In the genomic region with DNA sequence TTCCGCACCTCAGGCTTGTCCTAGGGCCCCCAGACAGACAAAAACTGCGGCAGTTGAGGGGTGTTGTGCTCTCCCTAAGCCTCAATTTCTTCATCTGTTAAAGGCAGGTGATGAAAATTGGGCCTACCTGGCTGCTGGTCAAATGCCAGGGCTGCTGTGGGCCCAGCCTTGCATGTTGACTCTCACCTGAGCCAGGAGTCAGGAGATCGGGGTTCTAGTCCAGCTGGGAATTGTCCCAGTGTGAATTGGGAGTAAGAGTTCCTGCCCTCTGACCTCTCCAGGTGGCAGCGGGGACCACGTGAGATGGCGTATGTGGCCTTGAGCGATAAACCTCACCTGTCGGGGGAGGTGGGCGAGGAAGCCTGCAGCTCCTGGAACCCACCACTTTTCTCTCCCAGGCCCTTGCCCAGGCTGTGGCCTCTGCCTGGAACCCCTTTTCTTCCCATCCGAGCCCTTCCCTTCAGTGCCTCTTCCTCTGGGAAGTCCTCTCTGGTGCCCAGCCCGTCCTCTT, we compare ENCODE assay signal across 9 cellular contexts.
DNase-seq lines count a peak whose midpoint lies in the region; ATAC-seq, FAIRE-seq and TF ChIP-seq lines count a peak whose summit lies in the region.
"Had no signal": no experiment of that assay in that cellular context is flagged by ENCODE, and none has a peak within 500 bp of the region (broad histone marks: within the 10 kb centered on the region; RNA-seq: fewer than 3 reads in every experiment).

No MANE protein-coding gene starts in this region.

- no peaks in the 10 kb centered on the region for H4K20me1 ChIP-seq in keratinocyte (ENCODE audit: control insufficient read depth, extremely low read depth, insufficient read depth, low read length)

- H3K36me3 ChIP-seq in keratinocyte (ENCODE audit: control insufficient read depth in 2 of 2, extremely low read depth in 1 of 2, insufficient read depth in 2 of 2, low read length in 2 of 2) (no peaks in the 10 kb centered on the region), skeletal muscle tissue (ENCODE audit: control insufficient read depth in 3 of 3, insufficient read depth in 3 of 3, low read length in 3 of 3) (no peaks in the 10 kb centered on the region)

- FAIRE-seq in GM12891 (lab: Jason Lieb, UNC) (peak; percentile 65), keratinocyte (lab: Jason Lieb, UNC) (no peak)

- H3K9me1 ChIP-seq in keratinocyte (ENCODE audit: control insufficient read depth, extremely low read depth, insufficient read depth, low read length), result no peaks in the 10 kb centered on the region

- H3K27me3 ChIP-seq in keratinocyte (ENCODE audit: control insufficient read depth, extremely low read depth, insufficient read depth, low read length) (no peaks in the 10 kb centered on the region), skeletal muscle tissue (ENCODE audit: control insufficient read depth in 3 of 3, insufficient read depth in 3 of 3, low read length in 3 of 3) (no peaks in the 10 kb centered on the region)

- H3K4me3 ChIP-seq in keratinocyte (ENCODE audit: control insufficient read depth in 2 of 3, extremely low read depth in 1 of 3, insufficient read depth in 2 of 3, low read depth in 1 of 3, low read length in 3 of 3) (no peak overlapping the region), skeletal muscle tissue (ENCODE audit: low read length in 3 of 3) (peak overlapping the region; percentile 65 to 74 (median 69))

- no peak overlapping the region for H3K4me2 ChIP-seq in keratinocyte (ENCODE audit: control insufficient read depth, extremely low read depth, insufficient read depth, low read depth, low read length)

- H3K9ac ChIP-seq in keratinocyte (ENCODE audit: control insufficient read depth, extremely low read depth, insufficient read depth, low read length) (peak overlapping the region; percentile 47), skeletal muscle tissue (ENCODE audit: low read depth in 1 of 3, low read length in 3 of 3) (peak overlapping the region; percentile 67 to 92 (median 83))

- H3K79me2 ChIP-seq in keratinocyte (ENCODE audit: control insufficient read depth, insufficient read depth, low read length), result no peaks in the 10 kb centered on the region

- no peak for DNase-seq in GM12891 (ENCODE audit: insufficient read length, low spot score)
- DNase-seq in activated T-cell treated with anti-CD3 and anti-CD28 coated beads, Interleukin-2, amount 50 U/mL, for 48 hours, result peak; percentile 20 to 22
- DNase-seq in keratinocyte (ENCODE audit: low read depth, low spot score), result no peak
- DNase-seq in cerebellar nuclear complex (lab: John Stamatoyannopoulos, UW), result no peak
- DNase-seq: mammary epithelial cell had no signal

- H3K4me1 ChIP-seq in keratinocyte (ENCODE audit: control insufficient read depth, extremely low read depth, insufficient read depth, low read length), result peaks cover 13% of the 10 kb centered on the region
- H3K4me1 ChIP-seq in skeletal muscle tissue (ENCODE audit: control insufficient read depth in 3 of 3, insufficient read depth in 3 of 3, low read length in 3 of 3), result peaks cover 49 to 68% (median 52%) of the 10 kb centered on the region in 3 donors

- ATAC-seq in GM19324 (IDR thresholded peaks at IDR 0.05; ENCODE audit: low FRiP score, unreplicated experiment) (no peak), HG03354 (IDR thresholded peaks at IDR 0.05; ENCODE audit: poor library complexity, severe bottlenecking, unreplicated experiment) (no peak), GM19455 (IDR thresholded peaks at IDR 0.05; ENCODE audit: unreplicated experiment) (no peak)

- H2AFZ ChIP-seq in keratinocyte (ENCODE audit: control insufficient read depth, low read length), result no peak overlapping the region

- no peak for TF ChIP-seq POLR2A in GM12891 (IDR thresholded peaks at IDR 0.05; ENCODE audit: low read depth, low read length)

- no peak for TF ChIP-seq CTCF in keratinocyte (optimal IDR thresholded peaks at IDR 0.05 in 1 of 3, IDR thresholded peaks at IDR 0.05 in 1 of 3, conservative IDR thresholded peaks at IDR 0.05 in 1 of 3; ENCODE audit: extremely low read depth in 1 of 3, insufficient read depth in 2 of 3, low read length in 3 of 3)

- H3K27ac ChIP-seq in keratinocyte (ENCODE audit: control insufficient read depth, insufficient read depth, low read length), result no peak overlapping the region
- peak overlapping the region; percentile 91 for H3K27ac ChIP-seq in skeletal muscle tissue (ENCODE audit: low read depth, low read length)

- H3K9me3 ChIP-seq in keratinocyte (ENCODE audit: control insufficient read depth, low read depth, low read length) (no peaks in the 10 kb centered on the region), skeletal muscle tissue (ENCODE audit: control insufficient read depth in 3 of 3, low read length in 3 of 3) (no peaks in the 10 kb centered on the region)

- dilution Hi-C loops in keratinocyte (cut with MboI; ENCODE audit: extremely low pct_ligation_motif_present, low sequenced_read_pairs), result no loop called here

TF ChIP-seq in GM12891, 5 proteins besides CTCF, POLR2A, EP300 and RAD21:
- TF ChIP-seq TAF1 (IDR thresholded peaks at IDR 0.05; ENCODE audit: low read depth, low read length), result no peak
- no peak for TF ChIP-seq POLR2AphosphoS5 (IDR thresholded peaks at IDR 0.05; ENCODE audit: low read depth, low read length)
- no peak for TF ChIP-seq POU2F2 (IDR thresholded peaks at IDR 0.05; ENCODE audit: low read depth, low read length)
- no peak for TF ChIP-seq PAX5 (IDR thresholded peaks at IDR 0.05; ENCODE audit: insufficient read depth, low read length, severe bottlenecking)
- TF ChIP-seq SPI1 (IDR thresholded peaks at IDR 0.05; ENCODE audit: low read depth, low read length), result no peak

Comparison
In these comparisons a context has a peak if more than half of its experiments do, and no peak if none do; other contexts are left out.
1. DNase-seq: peak in activated T-cell treated with anti-CD3 and anti-CD28 coated beads, Interleukin-2, amount 50 U/mL, for 48 hours (2 of 2); none in GM12891 (single experiment), keratinocyte (single experiment) and cerebellar nuclear complex (0 of 2).
2. H3K4me3 ChIP-seq: peak in skeletal muscle tissue (3 of 3); none in keratinocyte (0 of 3).